37 cellular contexts compared by ENCODE assay signal in the genomic region with DNA sequence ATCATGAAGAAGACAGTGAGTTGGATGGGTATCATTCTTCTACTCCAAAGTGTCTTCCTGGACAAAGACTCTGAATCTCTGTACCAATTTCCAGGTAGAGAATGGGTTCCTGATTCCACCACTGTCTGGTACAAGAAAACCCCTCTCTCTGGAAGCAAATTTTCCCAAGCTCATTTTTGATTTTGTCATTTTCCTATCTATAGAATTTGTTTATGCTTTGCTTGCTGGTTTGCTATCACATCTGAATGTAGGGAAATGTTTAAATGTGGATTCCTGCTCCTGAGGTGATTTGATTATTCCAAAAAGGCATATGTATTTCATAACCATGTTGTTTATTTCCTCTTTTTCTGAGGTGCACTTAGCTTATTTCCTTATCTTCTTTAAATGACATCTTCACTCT. TPM values are rescaled to one million over a fixed set of nuclear protein-coding genes. Genes with fewer than 3 reads are reported as not detected.
"Had no signal": no experiment of that assay in that cellular context is flagged by ENCODE, and none has a peak within 500 bp of the region (broad histone marks: within the 10 kb centered on the region; RNA-seq: fewer than 3 reads in every experiment).

A gene with protein sequence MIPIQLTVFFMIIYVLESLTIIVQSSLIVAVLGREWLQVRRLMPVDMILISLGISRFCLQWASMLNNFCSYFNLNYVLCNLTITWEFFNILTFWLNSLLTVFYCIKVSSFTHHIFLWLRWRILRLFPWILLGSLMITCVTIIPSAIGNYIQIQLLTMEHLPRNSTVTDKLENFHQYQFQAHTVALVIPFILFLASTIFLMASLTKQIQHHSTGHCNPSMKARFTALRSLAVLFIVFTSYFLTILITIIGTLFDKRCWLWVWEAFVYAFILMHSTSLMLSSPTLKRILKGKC (minus strand): TSS at position 101 of the 400 bp plus-strand sequence. CDS start 66 bp downstream, at position 35.

- H3K9me3 ChIP-seq: adrenal gland, ascending aorta, body of pancreas, breast epithelium had no signal

- ATAC-seq: activated naive CD4-positive, alpha-beta T cell treated with anti-CD3 and anti-CD28 coated beads, Interleukin-2, amount 50 U/mL, for 72 hours; activated naive CD8-positive, alpha-beta T cell treated with anti-CD3 and anti-CD28 coated beads, Interleukin-2, amount 50 U/mL, for 24 hours; activated T-cell treated with anti-CD3 and anti-CD28 coated beads, Interleukin-2, amount 50 U/mL, for 4 hours; activated T-cell treated with anti-CD3 and anti-CD28 coated beads, Interleukin-2, amount 50 U/mL, for 72 hours; activated T-helper 17 cell treated with anti-CD3 and anti-CD28 coated beads, Interleukin-2, amount 50 U/mL, for 72 hours; body of pancreas had no signal

- H3K4me1 ChIP-seq: adrenal gland, ascending aorta, body of pancreas, breast epithelium had no signal

- H3K4me3 ChIP-seq: adrenal gland, ascending aorta, body of pancreas, breast epithelium, cardiac muscle cell had no signal

- DNase-seq: activated effector memory CD4-positive, alpha-beta T cell treated with anti-CD3 and anti-CD28 coated beads, Interleukin-2, amount 50 U/mL, for 16 hours; activated effector memory CD4-positive, alpha-beta T cell treated with Interleukin-2 at 50 U/mL for 16 hours; activated gamma-delta T cell; activated gamma-delta T cell treated with Interleukin-2 at 50 U/mL for 16 hours; activated naive CD4-positive, alpha-beta T cell; activated naive CD4-positive, alpha-beta T cell treated with anti-CD3 and anti-CD28 coated beads for 36 hours; activated naive CD4-positive, alpha-beta T cell treated with anti-CD3 and anti-CD28 coated beads, Interleukin-2, amount 10 ng/mL, durations not matched to agents 7 days and 5 days; activated naive CD4-positive, alpha-beta T cell treated with anti-CD3 and anti-CD28 coated beads, Interleukin-2, amount 50 U/mL, for 16 hours; activated naive CD4-positive, alpha-beta T cell treated with Interleukin-2 at 50 U/mL for 16 hours; activated naive CD8-positive, alpha-beta T cell treated with anti-CD3 and anti-CD28 coated beads for 36 hours; activated naive CD8-positive, alpha-beta T cell treated with anti-CD3 and anti-CD28 coated beads, Interleukin-2, amount 10 ng/mL, durations not matched to agents 7 days and 5 days; activated naive CD8-positive, alpha-beta T cell treated with anti-CD3 and anti-CD28 coated beads, Interleukin-2, amount 50 U/mL, for 24 hours; activated T-cell treated with anti-CD3 and anti-CD28 coated beads, Interleukin-2, amount 50 U/mL, for 4 hours; activated T-cell treated with anti-CD3 and anti-CD28 coated beads, Interleukin-2, amount 50 U/mL, for 48 hours; activated T-cell treated with anti-CD3 and anti-CD28 coated beads, Interleukin-2, amount 50 U/mL, for 72 hours; adrenal gland; amniotic stem cell; amygdala; anterior cingulate cortex; aorta; body of pancreas; brain microvascular endothelial cell; caudate nucleus; central memory CD4-positive, alpha-beta T cell; cerebellar nuclear complex had no signal

- H3K27me3 ChIP-seq: adrenal gland, ascending aorta, body of pancreas, brain microvascular endothelial cell, breast epithelium, cardiac muscle cell had no signal

- H3K36me3 ChIP-seq: adrenal gland, ascending aorta, brain microvascular endothelial cell, breast epithelium, cardiac muscle cell had no signal

- H3K27ac ChIP-seq: adrenal gland, ascending aorta, body of pancreas, brain microvascular endothelial cell, breast epithelium, cardiac muscle cell had no signal

RNA-seq across cellular contexts. Expression of the gene that starts here (rescaled TPM):
- total RNA-seq: activated naive CD4-positive, alpha-beta T cell treated with anti-CD3 and anti-CD28 coated beads for 36 hours; activated naive CD4-positive, alpha-beta T cell treated with anti-CD3 and anti-CD28 coated beads, Interleukin-2, amount 50 U/mL, for 72 hours; activated naive CD8-positive, alpha-beta T cell treated with anti-CD3 and anti-CD28 coated beads for 36 hours; activated naive CD8-positive, alpha-beta T cell treated with anti-CD3 and anti-CD28 coated beads, Interleukin-2, amount 10 ng/mL, durations not matched to agents 7 days and 5 days; activated T-cell treated with anti-CD3 and anti-CD28 coated beads, Interleukin-2, amount 50 U/mL, for 4 hours; activated T-cell treated with anti-CD3 and anti-CD28 coated beads, Interleukin-2, amount 50 U/mL, for 72 hours; activated T-helper 1 cell treated with anti-CD3 and anti-CD28 coated beads, Interleukin-12 subunit alpha, Interleukin-12 subunit beta, Interleukin-2, Interleukin-4 antibody, amounts not matched to agents 30 ng/mL and 10 ng/mL and 1 ng/mL, durations not matched to agents 14 hours and 24 hours and 36 hours; activated T-helper 17 cell treated with anti-CD3 and anti-CD28 coated beads, Interleukin-2, amount 50 U/mL, for 72 hours; activated T-helper 2 cell treated with anti-CD3 and anti-CD28 coated beads, Interferon-gamma antibody, Interleukin-2, Interleukin-4, amounts not matched to agents 10 μg/mL and 5 μg/mL and 100 μg/mL, durations not matched to agents 14 hours and 24 hours and 36 hours; adrenal gland; aorta; ascending aorta; astrocyte; body of pancreas; breast epithelium; bronchial epithelial cell; cardiac muscle cell; cardiac septum; cerebellum; chondrocyte had no signal
